ENCODE assay signal across 22 cellular contexts in genomic region chr20:57666834-57667157, GRCh38. TPM values are rescaled to one million over a fixed set of nuclear protein-coding genes. Genes with fewer than 3 reads are reported as not detected.
DNase-seq lines count a peak whose midpoint lies in the region; ATAC-seq, FAIRE-seq and TF ChIP-seq lines count a peak whose summit lies in the region.
"Had no signal": no experiment of that assay in that cellular context is flagged by ENCODE, and none has a peak within 500 bp of the region (broad histone marks: within the 10 kb centered on the region; RNA-seq: fewer than 3 reads in every experiment).

No MANE protein-coding gene starts in this region.

- intact Hi-C loops in kidney (cut with DNase I), result no loop called here

- H3K4me3 ChIP-seq in BLaER1 treated with 17β-estradiol and CSF1 and Interleukin-3, amounts not matched to agents 10 nM and 100 nM, result peak overlapping the region in 1 of 10 experiments; percentile 29; a peak in 2 of 20 replicates
- no peak overlapping the region for H3K4me3 ChIP-seq in kidney (ENCODE audit: low read length in 2 of 2)
- no peak overlapping the region for H3K4me3 ChIP-seq in thoracic aorta
- H3K4me3 ChIP-seq: Peyer's patch had no signal

- peak overlapping the region in 9 of 11 experiments; percentile 15 to 93 (median 75); a peak in 16 of 22 replicates for H3K4me2 ChIP-seq in BLaER1 treated with 17β-estradiol and CSF1 and Interleukin-3, amounts not matched to agents 10 nM and 100 nM
- H3K4me2 ChIP-seq: SK-N-SH had no signal

- no peak for FAIRE-seq in kidney (lab: Jason Lieb, UNC)
- FAIRE-seq: G401.6 had no signal

- peak overlapping the region in 5 of 11 experiments; percentile 12 to 63 (median 53); a peak in 5 of 22 replicates for H3K9ac ChIP-seq in BLaER1 treated with 17β-estradiol and CSF1 and Interleukin-3, amounts not matched to agents 10 nM and 100 nM
- H3K9ac ChIP-seq in kidney (ENCODE audit: low read length in 2 of 2), result no peak overlapping the region
- H3K9ac ChIP-seq: SK-N-SH had no signal

- no peaks in the 10 kb centered on the region for H3K36me3 ChIP-seq in BLaER1 treated with 17β-estradiol and CSF1 and Interleukin-3, amounts not matched to agents 10 nM and 100 nM
- H3K36me3 ChIP-seq in kidney (ENCODE audit: control insufficient read depth in 1 of 2, insufficient read depth in 2 of 2, low read length in 2 of 2) (no peaks in the 10 kb centered on the region), thoracic aorta (no peaks in the 10 kb centered on the region)
- H3K36me3 ChIP-seq: Peyer's patch had no signal

- peak overlapping the region in 4 of 11 experiments; percentile 26 to 58 (median 40); a peak in 6 of 22 replicates for H3K27ac ChIP-seq in BLaER1 treated with 17β-estradiol and CSF1 and Interleukin-3, amounts not matched to agents 10 nM and 100 nM
- H3K27ac ChIP-seq in RWPE1, result peak overlapping the region; percentile 46
- no peak overlapping the region for H3K27ac ChIP-seq in kidney (ENCODE audit: low read depth in 2 of 2, low read length in 2 of 2)
- H3K27ac ChIP-seq in thoracic aorta, result peak overlapping the region; percentile 31 to 66
- H3K27ac ChIP-seq: Peyer's patch had no signal

- POLR2A ChIA-PET in RWPE1 (lab: Yijun Ruan, JAX; ENCODE audit: low non-redundant PET), result no interaction called here

- peaks cover 0 to 97% (median 44%) of the 10 kb centered on the region in 11 experiments; a peak in 14 of 22 replicates for H4K20me1 ChIP-seq in BLaER1 treated with 17β-estradiol and CSF1 and Interleukin-3, amounts not matched to agents 10 nM and 100 nM

- no peak overlapping the region for H3K27ac Mint-ChIP-seq in HFFc6
- H3K27ac Mint-ChIP-seq: CD14-positive monocyte had no signal

- no peaks in the 10 kb centered on the region for H3K9me3 Mint-ChIP-seq in HFFc6
- H3K9me3 Mint-ChIP-seq: CD14-positive monocyte had no signal

- no peak for ATAC-seq in thoracic aorta (ENCODE audit: insufficient number of reproducible peaks, low FRiP score, low read depth)

- no peak overlapping the region for H3K4me3 Mint-ChIP-seq in HFFc6
- H3K4me3 Mint-ChIP-seq: CD14-positive monocyte had no signal

- H3K9me3 ChIP-seq in BLaER1 treated with 17β-estradiol and CSF1 and Interleukin-3, amounts not matched to agents 10 nM and 100 nM (replicated peaks in 1 of 11), result no peaks in the 10 kb centered on the region
- no peaks in the 10 kb centered on the region for H3K9me3 ChIP-seq in kidney (ENCODE audit: control insufficient read depth in 1 of 2, low read length in 2 of 2)
- H3K9me3 ChIP-seq in thoracic aorta, result no peaks in the 10 kb centered on the region
- H3K9me3 ChIP-seq: Peyer's patch, SK-N-SH had no signal

- CTCF ChIA-PET in RWPE1 (lab: Yijun Ruan, JAX), result no interaction called here

- H3K4me1 Mint-ChIP-seq in HFFc6 (ENCODE audit: low read depth), result no peaks in the 10 kb centered on the region
- H3K4me1 Mint-ChIP-seq: CD14-positive monocyte had no signal

- peaks cover 3 to 100% (median 96%) of the 10 kb centered on the region in 10 experiments; a peak in 17 of 20 replicates for H3K4me1 ChIP-seq in BLaER1 treated with 17β-estradiol and CSF1 and Interleukin-3, amounts not matched to agents 10 nM and 100 nM
- H3K4me1 ChIP-seq in kidney (ENCODE audit: control insufficient read depth in 1 of 2, insufficient read depth in 1 of 2, low read depth in 1 of 2, low read length in 2 of 2), result peaks cover 5 to 11% of the 10 kb centered on the region in 2 donors
- H3K4me1 ChIP-seq in thoracic aorta (ENCODE audit: control insufficient read depth in 1 of 2, low read depth in 2 of 2), result peaks cover 24 to 90% of the 10 kb centered on the region in 2 donors

- H3K27me3 Mint-ChIP-seq in HFFc6 (ENCODE audit: insufficient read depth), result peaks cover 3% of the 10 kb centered on the region; the same call in 1 of the 2 replicates

- TF ChIP-seq CTCF in RWPE1 (conservative IDR thresholded peaks at IDR 0.05; ENCODE audit: low read depth), result no peak
- no peak for TF ChIP-seq CTCF in kidney (IDR thresholded peaks at IDR 0.05; ENCODE audit: borderline replicate concordance, extremely low read depth, insufficient read depth)
- TF ChIP-seq CTCF in thoracic aorta (IDR thresholded peaks at IDR 0.05), result no peak
- no peak for TF ChIP-seq CTCF in HFFc6 (IDR thresholded peaks at IDR 0.05)

- H3K27me3 ChIP-seq in BLaER1 treated with 17β-estradiol and CSF1 and Interleukin-3, amounts not matched to agents 10 nM and 100 nM, result peaks cover 0 to 9% (median 0%) of the 10 kb centered on the region in 11 experiments; a peak in 1 of 22 replicates
- no peaks in the 10 kb centered on the region for H3K27me3 ChIP-seq in thoracic aorta (replicated peaks; ENCODE audit: insufficient read depth)
- H3K27me3 ChIP-seq: Peyer's patch had no signal

- no peaks in the 10 kb centered on the region for H3K36me3 Mint-ChIP-seq in HFFc6 (ENCODE audit: low read depth)
- H3K36me3 Mint-ChIP-seq: CD14-positive monocyte had no signal

- DNase-seq in RWPE1 (ENCODE audit: low spot score), result no peak
- DNase-seq in kidney, result peak; percentile 21
- no peak for DNase-seq in thoracic aorta (ENCODE audit: low spot score)
- DNase-seq in NCI-H345 (lab: John Stamatoyannopoulos, UW), result no peak
- DNase-seq in DMS53 (lab: John Stamatoyannopoulos, UW), result no peak
- no peak for DNase-seq in HFFc6
- DNase-seq: ACHN; DMS 273 treated with DMSO at 0.1 percent for 48 hours; HCEC 1CT; KG1; NCI-H1105 treated with DMSO at 0.1 percent for 48 hours; NCI-H1694; NCI-H2081 treated with DMSO at 0.1 percent for 48 hours; NCI-H510A; NCI-H748 treated with DMSO at 0.1 percent for 48 hours; NK-92 treated with Interleukin-12 subunit alpha and Interleukin-12 subunit beta, amount 100 ng/mL, for 24 hours; Peyer's patch; SHP77 treated with DMSO at 0.1 percent for 48 hours had no signal

RNA-seq across cellular contexts. Expression of gene PMEPA1, which starts 43.0 kb away (rescaled TPM):
- total RNA-seq in kidney (30.4 TPM), thoracic aorta (100 to 1,000 TPM in 1 of 2 donors, 10 to 100 TPM in 1; 68.4 to 104 TPM)
- 12.9 TPM for polyA plus RNA-seq in kidney (ENCODE audit: insufficient read depth, low read depth, low replicate concordance)
- total RNA-seq in HFFc6 (2021; fragmentation: NEBNext Ultra II Directional; extraction: Animal tissue kit (Norgen Biotek cat#: 25700)), result 1 to 10 TPM; 4.7 to 8.0 (median 5.3) TPM

RNA-seq across cellular contexts. Expression of gene ZBP1, which starts 46.6 kb away (rescaled TPM):
- total RNA-seq in kidney (3.7 TPM), thoracic aorta (1 to 10 TPM; 4.1 to 6.1 TPM)
- not detected for polyA plus RNA-seq in kidney (ENCODE audit: insufficient read depth, low read depth, low replicate concordance)
- total RNA-seq in HFFc6 (2021; fragmentation: NEBNext Ultra II Directional; extraction: Animal tissue kit (Norgen Biotek cat#: 25700)), result not detected
- polyA plus RNA-seq: SK-N-SH had no signal

Comparison
In these comparisons a context has a peak if more than half of its experiments do, and no peak if none do; other contexts are left out.
1. H3K27ac ChIP-seq: peak in RWPE1 (single experiment) and thoracic aorta (2 of 2); none in kidney (0 of 2).